ENCODE assay signal across 9 cellular contexts in the genomic region with DNA sequence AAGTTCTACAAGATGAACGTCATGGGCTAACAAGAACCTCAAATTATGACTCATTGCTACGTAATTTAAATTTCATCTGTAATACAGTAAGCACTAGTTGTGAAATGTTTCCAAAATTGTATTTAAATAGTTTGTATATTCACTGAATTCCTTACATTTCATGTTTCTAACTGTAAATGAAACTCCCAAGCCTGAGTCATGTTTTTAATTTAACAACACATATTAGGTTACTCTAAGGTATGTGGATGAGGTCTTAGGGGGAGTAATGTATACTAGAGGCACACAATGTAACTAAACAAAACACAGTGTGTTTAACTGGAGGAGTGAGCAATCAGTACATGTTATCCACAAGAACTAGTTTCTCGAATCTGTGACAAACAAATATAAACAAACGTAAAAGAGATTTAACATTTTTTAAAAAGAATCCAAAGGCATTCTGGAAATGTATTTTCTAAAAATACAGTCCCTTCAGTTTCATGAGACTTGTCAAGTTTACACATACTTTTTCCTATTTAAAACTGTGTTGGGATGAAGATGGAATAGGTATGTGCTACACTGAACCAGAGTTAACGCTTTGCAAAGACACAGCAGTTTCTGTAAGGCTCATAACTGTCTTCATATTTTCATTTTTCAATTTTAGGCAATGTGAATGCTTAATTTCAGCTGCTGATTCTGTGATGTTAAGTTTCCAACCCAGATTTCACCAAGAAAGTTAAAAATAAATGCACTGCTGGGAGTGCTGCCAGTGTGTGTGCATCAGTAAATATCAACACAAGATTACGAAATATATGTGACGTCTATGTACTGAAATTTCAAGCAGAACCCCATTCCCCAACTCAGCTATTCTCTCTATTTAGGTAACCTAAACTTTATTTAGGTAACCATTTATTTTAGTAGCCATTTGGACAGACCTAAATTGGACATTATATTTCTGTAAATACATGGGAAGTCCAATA. TPM values are rescaled to one million over a fixed set of nuclear protein-coding genes. Genes with fewer than 3 reads are reported as not detected.
DNase-seq lines count a peak whose midpoint lies in the region; ATAC-seq and TF ChIP-seq lines count a peak whose summit lies in the region.
"Had no signal": no experiment of that assay in that cellular context is flagged by ENCODE, and none has a peak within 500 bp of the region (broad histone marks: within the 10 kb centered on the region; RNA-seq: fewer than 3 reads in every experiment).

No MANE protein-coding gene starts in this region.

- H3K9me3 ChIP-seq in CD4-positive, alpha-beta T cell (ENCODE audit: control insufficient read depth, low read length), result no peaks in the 10 kb centered on the region
- no peaks in the 10 kb centered on the region for H3K9me3 ChIP-seq in T-helper 17 cell (ENCODE audit: control insufficient read depth, low read length, poor library complexity, severe bottlenecking)

- TF ChIP-seq CTCF in CD4-positive, alpha-beta T cell (IDR thresholded peaks at IDR 0.05), result no peak
- no peak for TF ChIP-seq CTCF in fibroblast of the aortic adventitia (IDR thresholded peaks at IDR 0.05; ENCODE audit: insufficient read depth, low read length)

- DNase-seq in CD4-positive, alpha-beta T cell, result no peak
- no peak for DNase-seq in T-helper 17 cell
- peak; percentile 92 for DNase-seq in fibroblast of the aortic adventitia (ENCODE audit: low read depth)
- no peak for DNase-seq in sciatic nerve (ENCODE audit: low spot score)
- DNase-seq in DMS 273 (lab: John Stamatoyannopoulos, UW; ENCODE audit: unreplicated experiment), result no peak
- no peak for DNase-seq in kidney glomerular epithelial cell (lab: John Stamatoyannopoulos, UW)
- no peak for DNase-seq in activated CD4-positive, alpha-beta T cell treated with anti-CD3 and anti-CD28 coated beads, Interleukin-2, amount 50 U/mL, for 4 hours
- DNase-seq: T-helper 2 cell had no signal

- H3K27me3 Mint-ChIP-seq in CD4-positive, alpha-beta T cell, result no peaks in the 10 kb centered on the region
- no peaks in the 10 kb centered on the region for H3K27me3 Mint-ChIP-seq in T-helper 17 cell

- H3K4me3 ChIP-seq in fibroblast of the aortic adventitia (ENCODE audit: low read depth, low read length), result no peak overlapping the region

- H3K4me3 Mint-ChIP-seq in CD4-positive, alpha-beta T cell, result no peak overlapping the region
- H3K4me3 Mint-ChIP-seq in T-helper 17 cell, result no peak overlapping the region

- CTCF ChIA-PET in CD4-positive, alpha-beta T cell (lab: Charles Lee), result interaction anchor here (0.6 kb wide), 1 partner anchor 1426 kb away, joined by 3 read pairs; no protein-coding TSS in a partner anchor

- intact Hi-C loops in CD4-positive, alpha-beta T cell (cut with DNase I, micrococcal nuclease), result no loop called here
- intact Hi-C loops in sciatic nerve (cut with DNase I), result no loop called here

- POLR2A ChIA-PET in CD4-positive, alpha-beta T cell (lab: Charles Lee), result no interaction called here

- H3K27ac ChIP-seq in CD4-positive, alpha-beta T cell (ENCODE audit: low read depth, low read length), result no peak overlapping the region

- H3K27ac Mint-ChIP-seq in CD4-positive, alpha-beta T cell, result peak overlapping the region; percentile 57
- peak overlapping the region; percentile 11 for H3K27ac Mint-ChIP-seq in T-helper 17 cell

- ATAC-seq in CD4-positive, alpha-beta T cell (ENCODE audit: poor library complexity), result no peak
- ATAC-seq in T-helper 17 cell (no peak), sciatic nerve (peak; percentile 88), HG02884 (IDR thresholded peaks at IDR 0.05; ENCODE audit: unreplicated experiment) (no peak)

- H3K4me1 Mint-ChIP-seq in CD4-positive, alpha-beta T cell (ENCODE audit: low read depth), result peaks cover 43% of the 10 kb centered on the region
- peaks cover 19% of the 10 kb centered on the region for H3K4me1 Mint-ChIP-seq in T-helper 17 cell

- no peaks in the 10 kb centered on the region for H3K9me3 Mint-ChIP-seq in CD4-positive, alpha-beta T cell

- peaks cover 80% of the 10 kb centered on the region for H3K36me3 Mint-ChIP-seq in CD4-positive, alpha-beta T cell (ENCODE audit: low read depth)
- no peaks in the 10 kb centered on the region for H3K36me3 Mint-ChIP-seq in T-helper 17 cell (ENCODE audit: low read depth)

- H3K27me3 ChIP-seq in CD4-positive, alpha-beta T cell (ENCODE audit: control insufficient read depth, insufficient read depth, low read length), result no peaks in the 10 kb centered on the region

RNA-seq across cellular contexts. Expression of a gene that starts 52.6 kb away (rescaled TPM):
- 10 to 100 TPM; 37.6 to 38.7 TPM for total RNA-seq in CD4-positive, alpha-beta T cell
- 10 to 100 TPM; 54.5 to 72.2 TPM for total RNA-seq in T-helper 17 cell
- total RNA-seq in fibroblast of the aortic adventitia (ENCODE audit: low replicate concordance), result 22.1 and 26.8 TPM in 2 replicates
- total RNA-seq in sciatic nerve, result 88.8 TPM
